In genomic region chr12:67667276-67668073, GRCh38 we compare ENCODE assay signal across 14 cellular contexts. TPM values are rescaled to one million over a fixed set of nuclear protein-coding genes. Genes with fewer than 3 reads are reported as not detected.
DNase-seq lines count a peak whose midpoint lies in the region; ATAC-seq and TF ChIP-seq lines count a peak whose summit lies in the region.
"Had no signal": no experiment of that assay in that cellular context is flagged by ENCODE, and none has a peak within 500 bp of the region (broad histone marks: within the 10 kb centered on the region; RNA-seq: fewer than 3 reads in every experiment).

No MANE protein-coding gene starts in this region.

- H3K27me3 Mint-ChIP-seq in activated CD8-positive, alpha-beta T cell treated with anti-CD3 and anti-CD28 coated beads, Interleukin-2, amount 10 ng/mL, durations not matched to agents 7 days and 5 days (ENCODE audit: low read depth), result no peaks in the 10 kb centered on the region
- H3K27me3 Mint-ChIP-seq: type B pancreatic cell had no signal

- H3K4me1 ChIP-seq in right atrium auricular region, result peaks cover 0 to 74% of the 10 kb centered on the region in 2 donors
- H3K4me1 ChIP-seq in prostate gland (replicated peaks), result no peaks in the 10 kb centered on the region

- H3K36me3 ChIP-seq in right atrium auricular region (no peaks in the 10 kb centered on the region), prostate gland (no peaks in the 10 kb centered on the region)

- TF ChIP-seq CTCF in right atrium auricular region (IDR thresholded peaks at IDR 0.05) (no peak), prostate gland (IDR thresholded peaks at IDR 0.05) (no peak)

- H3K36me3 Mint-ChIP-seq in activated CD8-positive, alpha-beta T cell treated with anti-CD3 and anti-CD28 coated beads, Interleukin-2, amount 10 ng/mL, durations not matched to agents 7 days and 5 days (ENCODE audit: low read depth), result peaks cover 53% of the 10 kb centered on the region

- no peak overlapping the region for H3K4me3 Mint-ChIP-seq in activated CD8-positive, alpha-beta T cell treated with anti-CD3 and anti-CD28 coated beads, Interleukin-2, amount 10 ng/mL, durations not matched to agents 7 days and 5 days
- H3K4me3 Mint-ChIP-seq: nephron, type B pancreatic cell had no signal

- H3K4me1 Mint-ChIP-seq in activated CD8-positive, alpha-beta T cell treated with anti-CD3 and anti-CD28 coated beads, Interleukin-2, amount 10 ng/mL, durations not matched to agents 7 days and 5 days (ENCODE audit: low read depth), result peaks cover 55% of the 10 kb centered on the region

- ATAC-seq in activated CD8-positive, alpha-beta T cell treated with anti-CD3 and anti-CD28 coated beads, Interleukin-2, amount 10 ng/mL, durations not matched to agents 7 days and 5 days, result no peak
- ATAC-seq in HG03469 (IDR thresholded peaks at IDR 0.05; ENCODE audit: unreplicated experiment), result no peak

- CTCF ChIA-PET in activated CD8-positive, alpha-beta T cell treated with anti-CD3 and anti-CD28 coated beads, Interleukin-2, amount 10 ng/mL, durations not matched to agents 7 days and 5 days (lab: Charles Lee), result interaction anchor here (0.6 to 1.1 kb wide), 3 partner anchors 226 to 960 kb away, joined by 3 read pairs; no protein-coding TSS in a partner anchor

- H3K9me3 Mint-ChIP-seq in activated CD8-positive, alpha-beta T cell treated with anti-CD3 and anti-CD28 coated beads, Interleukin-2, amount 10 ng/mL, durations not matched to agents 7 days and 5 days (ENCODE audit: insufficient read depth), result peaks cover 5% of the 10 kb centered on the region

- intact Hi-C loops in prostate gland (cut with DNase I), result no loop called here

- H3K4me3 ChIP-seq in right atrium auricular region, result no peak overlapping the region
- H3K4me3 ChIP-seq in prostate gland, result no peak overlapping the region
- H3K4me3 ChIP-seq: BLaER1 had no signal

- DNase-seq in EH (ENCODE audit: low read depth) (peak; percentile 62), right atrium auricular region (ENCODE audit: low spot score) (peak; percentile 78), prostate gland (ENCODE audit: low spot score) (peak; percentile 43), foreskin melanocyte (no peak), NCI-H774 (lab: John Stamatoyannopoulos, UW) (no peak)
- DNase-seq in activated CD8-positive, alpha-beta T cell treated with anti-CD3 and anti-CD28 coated beads, Interleukin-2, amount 10 ng/mL, durations not matched to agents 7 days and 5 days, result no peak
- no peak for DNase-seq in activated CD4-positive, CD25-positive, alpha-beta regulatory T cell (lab: John Stamatoyannopoulos, UW)
- DNase-seq: activated T-cell treated with anti-CD3 and anti-CD28 coated beads, Interleukin-2, amount 50 U/mL, for 48 hours; NCI-H1105 treated with DMSO at 0.1 percent for 48 hours; stimulated activated CD4-positive, alpha-beta T cell treated with anti-CD3 and anti-CD28 coated beads, Interleukin-4, amount 100 ng/mL, for 4 hours had no signal

- peak overlapping the region; percentile 17 for H3K27ac Mint-ChIP-seq in activated CD8-positive, alpha-beta T cell treated with anti-CD3 and anti-CD28 coated beads, Interleukin-2, amount 10 ng/mL, durations not matched to agents 7 days and 5 days
- H3K27ac Mint-ChIP-seq: nephron, type B pancreatic cell had no signal

- no peaks in the 10 kb centered on the region for H3K9me3 ChIP-seq in right atrium auricular region
- no peaks in the 10 kb centered on the region for H3K9me3 ChIP-seq in prostate gland

- H3K27ac ChIP-seq in right atrium auricular region (peak overlapping the region; percentile 29 to 69), prostate gland (no peak overlapping the region)
- H3K27ac ChIP-seq: BLaER1 had no signal

- TF ChIP-seq POLR2A in prostate gland (IDR thresholded peaks at IDR 0.05), result no peak

- H3K27me3 ChIP-seq in right atrium auricular region (no peaks in the 10 kb centered on the region), prostate gland (replicated peaks; ENCODE audit: insufficient read depth) (no peaks in the 10 kb centered on the region)
- H3K27me3 ChIP-seq: BLaER1 had no signal

- POLR2A ChIA-PET in activated CD8-positive, alpha-beta T cell treated with anti-CD3 and anti-CD28 coated beads, Interleukin-2, amount 10 ng/mL, durations not matched to agents 7 days and 5 days (lab: Charles Lee), result interaction anchor here (0.6 kb wide), 1 partner anchor 48 kb away, joined by 3 read pairs; no protein-coding TSS in a partner anchor

- 41% methylated on average over 8 of the region's 8 CpGs for WGBS in prostate gland

RNA-seq across cellular contexts. Expression of gene DYRK2, which starts 18.9 kb away (rescaled TPM):
- total RNA-seq in activated CD8-positive, alpha-beta T cell treated with anti-CD3 and anti-CD28 coated beads, Interleukin-2, amount 10 ng/mL, durations not matched to agents 7 days and 5 days, result 10 to 100 TPM; 72.9 to 73.1 TPM
- 10 to 100 TPM; 55.1 to 86.6 TPM for total RNA-seq in right atrium auricular region
- 10 to 100 TPM; 16.7 to 31.9 TPM for total RNA-seq in prostate gland

Comparison
In these comparisons a context has a peak if more than half of its experiments do, and no peak if none do; other contexts are left out.
1. DNase-seq: peak in EH (single experiment), right atrium auricular region (single experiment) and prostate gland (single experiment); none in activated CD8-positive, alpha-beta T cell treated with anti-CD3 and anti-CD28 coated beads, Interleukin-2, amount 10 ng/mL, durations not matched to agents 7 days and 5 days (single experiment), foreskin melanocyte (single experiment), NCI-H774 (single experiment) and activated CD4-positive, CD25-positive, alpha-beta regulatory T cell (0 of 4).
2. H3K27ac ChIP-seq: peak in right atrium auricular region (2 of 2); none in prostate gland (0 of 2).